ENCODE assay signal across 2 cellular contexts in the genomic region with DNA sequence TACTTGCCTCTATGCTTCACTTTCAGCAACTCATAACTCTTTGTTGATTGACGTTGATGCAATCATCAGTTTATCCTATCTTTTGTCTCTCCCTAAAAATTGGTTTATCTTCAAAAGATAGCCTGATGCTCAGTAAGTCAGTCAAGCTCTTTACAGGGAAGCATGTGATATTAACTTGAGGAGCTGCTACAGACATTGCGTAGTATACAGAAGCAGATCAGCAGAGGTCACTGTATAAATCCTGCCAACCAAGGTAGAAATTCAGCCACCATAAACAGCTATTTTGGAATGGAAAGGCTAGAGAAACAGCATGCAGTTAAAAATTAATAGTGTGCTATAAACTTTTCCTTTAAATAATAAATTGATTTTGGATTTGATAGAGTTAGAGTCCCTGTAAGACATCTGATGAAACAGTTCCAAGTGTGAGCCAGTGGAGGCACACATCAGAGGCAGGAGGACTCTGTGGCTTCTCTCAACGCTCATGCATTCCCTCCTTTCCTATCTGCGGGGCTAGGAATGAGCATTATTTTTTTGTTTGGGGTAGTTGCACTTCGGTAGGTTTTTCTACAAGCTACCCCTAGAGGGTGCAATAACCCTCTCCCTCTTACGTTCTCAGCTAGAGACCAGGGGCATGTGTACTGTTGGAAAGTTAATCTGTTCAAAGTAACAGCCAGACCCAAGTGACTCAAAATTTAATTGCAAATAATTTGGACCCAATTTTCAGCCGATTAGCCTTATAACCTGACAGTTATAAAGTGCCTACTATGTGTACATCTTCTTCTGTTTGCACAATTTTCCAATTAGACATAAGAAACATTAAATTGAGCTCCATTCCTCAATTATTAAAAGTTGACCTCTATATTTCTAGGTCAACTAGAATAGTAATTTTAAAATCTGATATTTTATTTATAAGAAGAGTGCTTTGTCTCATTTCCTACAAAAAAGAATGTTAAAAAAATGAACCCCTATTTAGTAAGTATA.
TF ChIP-seq lines count a peak whose summit lies in the region.

No MANE protein-coding gene starts in this region.

TF ChIP-seq in GM23338, 12 proteins besides CTCF, POLR2A, EP300 and RAD21 (continued from another document):
- TF ChIP-seq, protein P1, sequence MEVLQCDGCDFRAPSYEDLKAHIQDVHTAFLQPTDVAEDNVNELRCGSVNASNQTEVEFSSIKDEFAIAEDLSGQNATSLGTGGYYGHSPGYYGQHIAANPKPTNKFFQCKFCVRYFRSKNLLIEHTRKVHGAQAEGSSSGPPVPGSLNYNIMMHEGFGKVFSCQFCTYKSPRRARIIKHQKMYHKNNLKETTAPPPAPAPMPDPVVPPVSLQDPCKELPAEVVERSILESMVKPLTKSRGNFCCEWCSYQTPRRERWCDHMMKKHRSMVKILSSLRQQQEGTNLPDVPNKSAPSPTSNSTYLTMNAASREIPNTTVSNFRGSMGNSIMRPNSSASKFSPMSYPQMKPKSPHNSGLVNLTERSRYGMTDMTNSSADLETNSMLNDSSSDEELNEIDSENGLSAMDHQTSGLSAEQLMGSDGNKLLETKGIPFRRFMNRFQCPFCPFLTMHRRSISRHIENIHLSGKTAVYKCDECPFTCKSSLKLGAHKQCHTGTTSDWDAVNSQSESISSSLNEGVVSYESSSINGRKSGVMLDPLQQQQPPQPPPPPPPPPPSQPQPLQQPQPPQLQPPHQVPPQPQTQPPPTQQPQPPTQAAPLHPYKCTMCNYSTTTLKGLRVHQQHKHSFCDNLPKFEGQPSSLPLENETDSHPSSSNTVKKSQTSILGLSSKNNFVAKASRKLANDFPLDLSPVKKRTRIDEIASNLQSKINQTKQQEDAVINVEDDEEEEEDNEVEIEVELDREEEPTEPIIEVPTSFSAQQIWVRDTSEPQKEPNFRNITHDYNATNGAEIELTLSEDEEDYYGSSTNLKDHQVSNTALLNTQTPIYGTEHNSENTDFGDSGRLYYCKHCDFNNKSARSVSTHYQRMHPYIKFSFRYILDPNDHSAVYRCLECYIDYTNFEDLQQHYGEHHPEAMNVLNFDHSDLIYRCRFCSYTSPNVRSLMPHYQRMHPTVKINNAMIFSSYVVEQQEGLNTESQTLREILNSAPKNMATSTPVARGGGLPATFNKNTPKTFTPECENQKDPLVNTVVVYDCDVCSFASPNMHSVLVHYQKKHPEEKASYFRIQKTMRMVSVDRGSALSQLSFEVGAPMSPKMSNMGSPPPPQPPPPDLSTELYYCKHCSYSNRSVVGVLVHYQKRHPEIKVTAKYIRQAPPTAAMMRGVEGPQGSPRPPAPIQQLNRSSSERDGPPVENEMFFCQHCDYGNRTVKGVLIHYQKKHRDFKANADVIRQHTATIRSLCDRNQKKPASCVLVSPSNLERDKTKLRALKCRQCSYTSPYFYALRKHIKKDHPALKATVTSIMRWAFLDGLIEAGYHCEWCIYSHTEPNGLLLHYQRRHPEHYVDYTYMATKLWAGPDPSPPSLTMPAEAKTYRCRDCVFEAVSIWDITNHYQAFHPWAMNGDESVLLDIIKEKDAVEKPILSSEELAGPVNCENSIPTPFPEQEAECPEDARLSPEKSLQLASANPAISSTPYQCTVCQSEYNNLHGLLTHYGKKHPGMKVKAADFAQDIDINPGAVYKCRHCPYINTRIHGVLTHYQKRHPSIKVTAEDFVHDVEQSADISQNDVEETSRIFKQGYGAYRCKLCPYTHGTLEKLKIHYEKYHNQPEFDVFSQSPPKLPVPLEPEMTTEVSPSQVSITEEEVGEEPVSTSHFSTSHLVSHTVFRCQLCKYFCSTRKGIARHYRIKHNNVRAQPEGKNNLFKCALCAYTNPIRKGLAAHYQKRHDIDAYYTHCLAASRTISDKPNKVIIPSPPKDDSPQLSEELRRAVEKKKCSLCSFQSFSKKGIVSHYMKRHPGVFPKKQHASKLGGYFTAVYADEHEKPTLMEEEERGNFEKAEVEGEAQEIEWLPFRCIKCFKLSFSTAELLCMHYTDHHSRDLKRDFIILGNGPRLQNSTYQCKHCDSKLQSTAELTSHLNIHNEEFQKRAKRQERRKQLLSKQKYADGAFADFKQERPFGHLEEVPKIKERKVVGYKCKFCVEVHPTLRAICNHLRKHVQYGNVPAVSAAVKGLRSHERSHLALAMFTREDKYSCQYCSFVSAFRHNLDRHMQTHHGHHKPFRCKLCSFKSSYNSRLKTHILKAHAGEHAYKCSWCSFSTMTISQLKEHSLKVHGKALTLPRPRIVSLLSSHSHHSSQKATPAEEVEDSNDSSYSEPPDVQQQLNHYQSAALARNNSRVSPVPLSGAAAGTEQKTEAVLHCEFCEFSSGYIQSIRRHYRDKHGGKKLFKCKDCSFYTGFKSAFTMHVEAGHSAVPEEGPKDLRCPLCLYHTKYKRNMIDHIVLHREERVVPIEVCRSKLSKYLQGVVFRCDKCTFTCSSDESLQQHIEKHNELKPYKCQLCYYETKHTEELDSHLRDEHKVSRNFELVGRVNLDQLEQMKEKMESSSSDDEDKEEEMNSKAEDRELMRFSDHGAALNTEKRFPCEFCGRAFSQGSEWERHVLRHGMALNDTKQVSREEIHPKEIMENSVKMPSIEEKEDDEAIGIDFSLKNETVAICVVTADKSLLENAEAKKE (CRISPR knock-in tag; IDR thresholded peaks at IDR 0.05), result no peak
- TF ChIP-seq, protein P2, sequence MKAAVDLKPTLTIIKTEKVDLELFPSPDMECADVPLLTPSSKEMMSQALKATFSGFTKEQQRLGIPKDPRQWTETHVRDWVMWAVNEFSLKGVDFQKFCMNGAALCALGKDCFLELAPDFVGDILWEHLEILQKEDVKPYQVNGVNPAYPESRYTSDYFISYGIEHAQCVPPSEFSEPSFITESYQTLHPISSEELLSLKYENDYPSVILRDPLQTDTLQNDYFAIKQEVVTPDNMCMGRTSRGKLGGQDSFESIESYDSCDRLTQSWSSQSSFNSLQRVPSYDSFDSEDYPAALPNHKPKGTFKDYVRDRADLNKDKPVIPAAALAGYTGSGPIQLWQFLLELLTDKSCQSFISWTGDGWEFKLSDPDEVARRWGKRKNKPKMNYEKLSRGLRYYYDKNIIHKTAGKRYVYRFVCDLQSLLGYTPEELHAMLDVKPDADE (IDR thresholded peaks at IDR 0.05), result no peak
- TF ChIP-seq, protein P3, sequence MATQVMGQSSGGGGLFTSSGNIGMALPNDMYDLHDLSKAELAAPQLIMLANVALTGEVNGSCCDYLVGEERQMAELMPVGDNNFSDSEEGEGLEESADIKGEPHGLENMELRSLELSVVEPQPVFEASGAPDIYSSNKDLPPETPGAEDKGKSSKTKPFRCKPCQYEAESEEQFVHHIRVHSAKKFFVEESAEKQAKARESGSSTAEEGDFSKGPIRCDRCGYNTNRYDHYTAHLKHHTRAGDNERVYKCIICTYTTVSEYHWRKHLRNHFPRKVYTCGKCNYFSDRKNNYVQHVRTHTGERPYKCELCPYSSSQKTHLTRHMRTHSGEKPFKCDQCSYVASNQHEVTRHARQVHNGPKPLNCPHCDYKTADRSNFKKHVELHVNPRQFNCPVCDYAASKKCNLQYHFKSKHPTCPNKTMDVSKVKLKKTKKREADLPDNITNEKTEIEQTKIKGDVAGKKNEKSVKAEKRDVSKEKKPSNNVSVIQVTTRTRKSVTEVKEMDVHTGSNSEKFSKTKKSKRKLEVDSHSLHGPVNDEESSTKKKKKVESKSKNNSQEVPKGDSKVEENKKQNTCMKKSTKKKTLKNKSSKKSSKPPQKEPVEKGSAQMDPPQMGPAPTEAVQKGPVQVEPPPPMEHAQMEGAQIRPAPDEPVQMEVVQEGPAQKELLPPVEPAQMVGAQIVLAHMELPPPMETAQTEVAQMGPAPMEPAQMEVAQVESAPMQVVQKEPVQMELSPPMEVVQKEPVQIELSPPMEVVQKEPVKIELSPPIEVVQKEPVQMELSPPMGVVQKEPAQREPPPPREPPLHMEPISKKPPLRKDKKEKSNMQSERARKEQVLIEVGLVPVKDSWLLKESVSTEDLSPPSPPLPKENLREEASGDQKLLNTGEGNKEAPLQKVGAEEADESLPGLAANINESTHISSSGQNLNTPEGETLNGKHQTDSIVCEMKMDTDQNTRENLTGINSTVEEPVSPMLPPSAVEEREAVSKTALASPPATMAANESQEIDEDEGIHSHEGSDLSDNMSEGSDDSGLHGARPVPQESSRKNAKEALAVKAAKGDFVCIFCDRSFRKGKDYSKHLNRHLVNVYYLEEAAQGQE (IDR thresholded peaks at IDR 0.05; ENCODE audit: unreplicated experiment), result no peak
- TF ChIP-seq ZNF114 (CRISPR knock-in tag; IDR thresholded peaks at IDR 0.05), result no peak

TF ChIP-seq in WTC11, 78 proteins besides CTCF, POLR2A, EP300 and RAD21 (continued from another document):
- TF ChIP-seq, protein P4, sequence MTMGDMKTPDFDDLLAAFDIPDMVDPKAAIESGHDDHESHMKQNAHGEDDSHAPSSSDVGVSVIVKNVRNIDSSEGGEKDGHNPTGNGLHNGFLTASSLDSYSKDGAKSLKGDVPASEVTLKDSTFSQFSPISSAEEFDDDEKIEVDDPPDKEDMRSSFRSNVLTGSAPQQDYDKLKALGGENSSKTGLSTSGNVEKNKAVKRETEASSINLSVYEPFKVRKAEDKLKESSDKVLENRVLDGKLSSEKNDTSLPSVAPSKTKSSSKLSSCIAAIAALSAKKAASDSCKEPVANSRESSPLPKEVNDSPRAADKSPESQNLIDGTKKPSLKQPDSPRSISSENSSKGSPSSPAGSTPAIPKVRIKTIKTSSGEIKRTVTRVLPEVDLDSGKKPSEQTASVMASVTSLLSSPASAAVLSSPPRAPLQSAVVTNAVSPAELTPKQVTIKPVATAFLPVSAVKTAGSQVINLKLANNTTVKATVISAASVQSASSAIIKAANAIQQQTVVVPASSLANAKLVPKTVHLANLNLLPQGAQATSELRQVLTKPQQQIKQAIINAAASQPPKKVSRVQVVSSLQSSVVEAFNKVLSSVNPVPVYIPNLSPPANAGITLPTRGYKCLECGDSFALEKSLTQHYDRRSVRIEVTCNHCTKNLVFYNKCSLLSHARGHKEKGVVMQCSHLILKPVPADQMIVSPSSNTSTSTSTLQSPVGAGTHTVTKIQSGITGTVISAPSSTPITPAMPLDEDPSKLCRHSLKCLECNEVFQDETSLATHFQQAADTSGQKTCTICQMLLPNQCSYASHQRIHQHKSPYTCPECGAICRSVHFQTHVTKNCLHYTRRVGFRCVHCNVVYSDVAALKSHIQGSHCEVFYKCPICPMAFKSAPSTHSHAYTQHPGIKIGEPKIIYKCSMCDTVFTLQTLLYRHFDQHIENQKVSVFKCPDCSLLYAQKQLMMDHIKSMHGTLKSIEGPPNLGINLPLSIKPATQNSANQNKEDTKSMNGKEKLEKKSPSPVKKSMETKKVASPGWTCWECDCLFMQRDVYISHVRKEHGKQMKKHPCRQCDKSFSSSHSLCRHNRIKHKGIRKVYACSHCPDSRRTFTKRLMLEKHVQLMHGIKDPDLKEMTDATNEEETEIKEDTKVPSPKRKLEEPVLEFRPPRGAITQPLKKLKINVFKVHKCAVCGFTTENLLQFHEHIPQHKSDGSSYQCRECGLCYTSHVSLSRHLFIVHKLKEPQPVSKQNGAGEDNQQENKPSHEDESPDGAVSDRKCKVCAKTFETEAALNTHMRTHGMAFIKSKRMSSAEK (CRISPR knock-in tag; IDR thresholded peaks at IDR 0.05; ENCODE audit: borderline replicate concordance), result no peak
- TF ChIP-seq NR3C1 (CRISPR knock-in tag; conservative IDR thresholded peaks at IDR 0.05; ENCODE audit: low read depth) (no peak), GTF2I (CRISPR knock-in tag; conservative IDR thresholded peaks at IDR 0.05) (no peak), ZNF232 (CRISPR knock-in tag; IDR thresholded peaks at IDR 0.05) (no peak), ZNF138 (CRISPR knock-in tag; conservative IDR thresholded peaks at IDR 0.05) (no peak)
- TF ChIP-seq, protein P5, sequence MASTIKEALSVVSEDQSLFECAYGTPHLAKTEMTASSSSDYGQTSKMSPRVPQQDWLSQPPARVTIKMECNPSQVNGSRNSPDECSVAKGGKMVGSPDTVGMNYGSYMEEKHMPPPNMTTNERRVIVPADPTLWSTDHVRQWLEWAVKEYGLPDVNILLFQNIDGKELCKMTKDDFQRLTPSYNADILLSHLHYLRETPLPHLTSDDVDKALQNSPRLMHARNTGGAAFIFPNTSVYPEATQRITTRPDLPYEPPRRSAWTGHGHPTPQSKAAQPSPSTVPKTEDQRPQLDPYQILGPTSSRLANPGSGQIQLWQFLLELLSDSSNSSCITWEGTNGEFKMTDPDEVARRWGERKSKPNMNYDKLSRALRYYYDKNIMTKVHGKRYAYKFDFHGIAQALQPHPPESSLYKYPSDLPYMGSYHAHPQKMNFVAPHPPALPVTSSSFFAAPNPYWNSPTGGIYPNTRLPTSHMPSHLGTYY (CRISPR knock-in tag; IDR thresholded peaks at IDR 0.05), result no peak
- TF ChIP-seq, protein P6, sequence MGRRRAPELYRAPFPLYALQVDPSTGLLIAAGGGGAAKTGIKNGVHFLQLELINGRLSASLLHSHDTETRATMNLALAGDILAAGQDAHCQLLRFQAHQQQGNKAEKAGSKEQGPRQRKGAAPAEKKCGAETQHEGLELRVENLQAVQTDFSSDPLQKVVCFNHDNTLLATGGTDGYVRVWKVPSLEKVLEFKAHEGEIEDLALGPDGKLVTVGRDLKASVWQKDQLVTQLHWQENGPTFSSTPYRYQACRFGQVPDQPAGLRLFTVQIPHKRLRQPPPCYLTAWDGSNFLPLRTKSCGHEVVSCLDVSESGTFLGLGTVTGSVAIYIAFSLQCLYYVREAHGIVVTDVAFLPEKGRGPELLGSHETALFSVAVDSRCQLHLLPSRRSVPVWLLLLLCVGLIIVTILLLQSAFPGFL (CRISPR knock-in tag; IDR thresholded peaks at IDR 0.05; ENCODE audit: borderline replicate concordance), result no peak
- TF ChIP-seq, protein P7, sequence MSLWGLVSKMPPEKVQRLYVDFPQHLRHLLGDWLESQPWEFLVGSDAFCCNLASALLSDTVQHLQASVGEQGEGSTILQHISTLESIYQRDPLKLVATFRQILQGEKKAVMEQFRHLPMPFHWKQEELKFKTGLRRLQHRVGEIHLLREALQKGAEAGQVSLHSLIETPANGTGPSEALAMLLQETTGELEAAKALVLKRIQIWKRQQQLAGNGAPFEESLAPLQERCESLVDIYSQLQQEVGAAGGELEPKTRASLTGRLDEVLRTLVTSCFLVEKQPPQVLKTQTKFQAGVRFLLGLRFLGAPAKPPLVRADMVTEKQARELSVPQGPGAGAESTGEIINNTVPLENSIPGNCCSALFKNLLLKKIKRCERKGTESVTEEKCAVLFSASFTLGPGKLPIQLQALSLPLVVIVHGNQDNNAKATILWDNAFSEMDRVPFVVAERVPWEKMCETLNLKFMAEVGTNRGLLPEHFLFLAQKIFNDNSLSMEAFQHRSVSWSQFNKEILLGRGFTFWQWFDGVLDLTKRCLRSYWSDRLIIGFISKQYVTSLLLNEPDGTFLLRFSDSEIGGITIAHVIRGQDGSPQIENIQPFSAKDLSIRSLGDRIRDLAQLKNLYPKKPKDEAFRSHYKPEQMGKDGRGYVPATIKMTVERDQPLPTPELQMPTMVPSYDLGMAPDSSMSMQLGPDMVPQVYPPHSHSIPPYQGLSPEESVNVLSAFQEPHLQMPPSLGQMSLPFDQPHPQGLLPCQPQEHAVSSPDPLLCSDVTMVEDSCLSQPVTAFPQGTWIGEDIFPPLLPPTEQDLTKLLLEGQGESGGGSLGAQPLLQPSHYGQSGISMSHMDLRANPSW (CRISPR knock-in tag; conservative IDR thresholded peaks at IDR 0.05; ENCODE audit: low read depth), result no peak
- TF ChIP-seq, protein P8, sequence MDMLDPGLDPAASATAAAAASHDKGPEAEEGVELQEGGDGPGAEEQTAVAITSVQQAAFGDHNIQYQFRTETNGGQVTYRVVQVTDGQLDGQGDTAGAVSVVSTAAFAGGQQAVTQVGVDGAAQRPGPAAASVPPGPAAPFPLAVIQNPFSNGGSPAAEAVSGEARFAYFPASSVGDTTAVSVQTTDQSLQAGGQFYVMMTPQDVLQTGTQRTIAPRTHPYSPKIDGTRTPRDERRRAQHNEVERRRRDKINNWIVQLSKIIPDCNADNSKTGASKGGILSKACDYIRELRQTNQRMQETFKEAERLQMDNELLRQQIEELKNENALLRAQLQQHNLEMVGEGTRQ (CRISPR knock-in tag; IDR thresholded peaks at IDR 0.05), result no peak
